Comparison of ENCODE assay signal across 9 cellular contexts in genomic region chr14:74401504-74402241, GRCh38. TPM values are rescaled to one million over a fixed set of nuclear protein-coding genes. Genes with fewer than 3 reads are reported as not detected.
DNase-seq lines count a peak whose midpoint lies in the region; ATAC-seq and TF ChIP-seq lines count a peak whose summit lies in the region.
"Had no signal": no experiment of that assay in that cellular context is flagged by ENCODE, and none has a peak within 500 bp of the region (broad histone marks: within the 10 kb centered on the region; RNA-seq: fewer than 3 reads in every experiment).

No MANE protein-coding gene starts in this region.

- POLR2A ChIA-PET in CD4-positive, alpha-beta memory T cell (lab: Charles Lee; ENCODE audit: partially characterized antibody) = no interaction called here

- peaks cover 16 to 35% (median 21%) of the 10 kb centered on the region in 4 donors for H3K4me1 Mint-ChIP-seq in CD4-positive, alpha-beta memory T cell
- peaks cover 23 to 24% of the 10 kb centered on the region in 2 donors for H3K4me1 Mint-ChIP-seq in effector memory CD8-positive, alpha-beta T cell (ENCODE audit: low read depth in 2 of 2)
- peaks cover 28% of the 10 kb centered on the region for H3K4me1 Mint-ChIP-seq in nephron

- no peaks in the 10 kb centered on the region for H3K27me3 ChIP-seq in CD4-positive, alpha-beta memory T cell (ENCODE audit: insufficient read depth, low read length)
- H3K27me3 ChIP-seq in suprapubic skin = peaks cover 17% of the 10 kb centered on the region

- H3K36me3 ChIP-seq in CD4-positive, alpha-beta memory T cell (ENCODE audit: insufficient read depth, low read length) = no peaks in the 10 kb centered on the region
- no peaks in the 10 kb centered on the region for H3K36me3 ChIP-seq in suprapubic skin

- 7% methylated on average over 3 of the region's 12 CpGs for WGBS in suprapubic skin

- H3K9me3 ChIP-seq in CD4-positive, alpha-beta memory T cell (ENCODE audit: control insufficient read depth in 1 of 2, low read length in 2 of 2) = no peaks in the 10 kb centered on the region
- H3K9me3 ChIP-seq in suprapubic skin = no peaks in the 10 kb centered on the region

- peak overlapping the region in 7 of 8 donors; percentile 68 to 83 (median 79) for H3K4me3 Mint-ChIP-seq in CD4-positive, alpha-beta memory T cell
- H3K4me3 Mint-ChIP-seq in effector memory CD8-positive, alpha-beta T cell = peak overlapping the region; percentile 74 to 77
- H3K4me3 Mint-ChIP-seq in nephron = peak overlapping the region; percentile 16 to 49 (median 23)

- TF ChIP-seq EP300 in suprapubic skin (IDR thresholded peaks at IDR 0.05) = no peak

- TF ChIP-seq POLR2A in suprapubic skin (IDR thresholded peaks at IDR 0.05) = no peak

- peaks cover 3% of the 10 kb centered on the region in 2 donors for H3K27me3 Mint-ChIP-seq in CD4-positive, alpha-beta memory T cell
- peaks cover 6 to 25% of the 10 kb centered on the region in 2 donors for H3K27me3 Mint-ChIP-seq in effector memory CD8-positive, alpha-beta T cell
- H3K27me3 Mint-ChIP-seq in nephron (ENCODE audit: low read depth) = peaks cover 12% of the 10 kb centered on the region

- peak; percentile 52 to 82 (median 65) for DNase-seq in CD4-positive, alpha-beta memory T cell
- DNase-seq in activated CD4-positive, alpha-beta T cell treated with anti-CD3 and anti-CD28 coated beads for 1 hour = peak; percentile 31
- DNase-seq in effector memory CD8-positive, alpha-beta T cell = peak; percentile 66 to 76 (median 67)
- DNase-seq in suprapubic skin (ENCODE audit: low spot score in 2 of 2) (peak in 1 of 2 donors; percentile 71), epidermal melanocyte (ENCODE audit: insufficient read length, low spot score) (no peak)

- intact Hi-C loops in CD4-positive, alpha-beta memory T cell (cut with micrococcal nuclease) = no loop called here

- H3K27ac Mint-ChIP-seq in CD4-positive, alpha-beta memory T cell = peak overlapping the region; percentile 59 to 89 (median 84)
- peak overlapping the region; percentile 94 to 95 for H3K27ac Mint-ChIP-seq in effector memory CD8-positive, alpha-beta T cell
- H3K27ac Mint-ChIP-seq in nephron = peak overlapping the region; percentile 15 to 76 (median 64)

- H3K4me1 ChIP-seq in CD4-positive, alpha-beta memory T cell (ENCODE audit: insufficient read depth, low read length) = peaks cover 26% of the 10 kb centered on the region
- H3K4me1 ChIP-seq in suprapubic skin = peaks cover 15% of the 10 kb centered on the region

- H3K27ac ChIP-seq in CD4-positive, alpha-beta memory T cell (ENCODE audit: low read depth, low read length) = peak overlapping the region; percentile 34
- H3K27ac ChIP-seq in suprapubic skin = no peak overlapping the region

- ATAC-seq in GM19351 (IDR thresholded peaks at IDR 0.05; ENCODE audit: unreplicated experiment) (peak; percentile 83), HG03520 (IDR thresholded peaks at IDR 0.05; ENCODE audit: unreplicated experiment) (peak; percentile 79)
- peak; percentile 99 for ATAC-seq in effector memory CD8-positive, alpha-beta T cell (replicated peaks)

- H3K4me3 ChIP-seq in CD4-positive, alpha-beta memory T cell (ENCODE audit: low read length in 2 of 2) = peak overlapping the region in 1 of 2 donors; percentile 13
- H3K4me3 ChIP-seq in suprapubic skin = peak overlapping the region; percentile 9

- CTCF ChIA-PET in CD4-positive, alpha-beta memory T cell (lab: Charles Lee; ENCODE audit: partially characterized antibody) = no interaction called here

- H3K9me3 Mint-ChIP-seq in CD4-positive, alpha-beta memory T cell = no peaks in the 10 kb centered on the region
- H3K9me3 Mint-ChIP-seq in effector memory CD8-positive, alpha-beta T cell = no peaks in the 10 kb centered on the region
- no peaks in the 10 kb centered on the region for H3K9me3 Mint-ChIP-seq in nephron

- TF ChIP-seq CTCF in nephron (IDR thresholded peaks at IDR 0.05; ENCODE audit: unreplicated experiment in 3 of 3) (no peak), suprapubic skin (IDR thresholded peaks at IDR 0.05) (no peak)

- no peaks in the 10 kb centered on the region for H3K36me3 Mint-ChIP-seq in CD4-positive, alpha-beta memory T cell
- peaks cover 4% of the 10 kb centered on the region for H3K36me3 Mint-ChIP-seq in effector memory CD8-positive, alpha-beta T cell (ENCODE audit: insufficient read depth)
- no peaks in the 10 kb centered on the region for H3K36me3 Mint-ChIP-seq in nephron (ENCODE audit: low read depth)

RNA-seq across cellular contexts. Expression of gene SYNDIG1L, which starts 24.3 kb away (rescaled TPM):
- total RNA-seq in CD4-positive, alpha-beta memory T cell = not detected
- not detected for polyA plus RNA-seq in CD4-positive, alpha-beta memory T cell
- total RNA-seq in suprapubic skin = under 1 TPM in 3 of 4 donors, not detected in 1; 0.21 to 0.91 (median 0.32) TPM
- polyA plus RNA-seq: liver had no signal

RNA-seq across cellular contexts. Expression of gene VRTN, which starts 53.4 kb away (rescaled TPM):
- total RNA-seq in CD4-positive, alpha-beta memory T cell = not detected
- polyA plus RNA-seq in CD4-positive, alpha-beta memory T cell = not detected
- total RNA-seq in suprapubic skin = under 1 TPM in 2 of 4 donors, not detected in 2; 0.17 to 0.21 TPM
- total RNA-seq: liver had no signal
- polyA plus RNA-seq: liver had no signal

Comparison
In these comparisons a context has a peak if more than half of its experiments do, and no peak if none do; other contexts are left out.
1. H3K4me3 Mint-ChIP-seq: peak in every context shown above with its lines; median percentile 79 in CD4-positive, alpha-beta memory T cell; 76 in effector memory CD8-positive, alpha-beta T cell; 23 in nephron.